ENCODE assay signal across 1 cellular context in genomic region chr1:94118471-94118870, GRCh38.
TF ChIP-seq lines count a peak whose summit lies in the region.

No MANE protein-coding gene starts in this region.

TF ChIP-seq in H1, 55 proteins besides CTCF, POLR2A, EP300 and RAD21 (continued from another document):
- no peak for TF ChIP-seq USF2 (IDR thresholded peaks at IDR 0.05; ENCODE audit: low read length)
- TF ChIP-seq CTBP2 (IDR thresholded peaks at IDR 0.05; ENCODE audit: borderline replicate concordance, insufficient read depth, insufficient read length, low read length): no peak
- TF ChIP-seq NRF1 (IDR thresholded peaks at IDR 0.05; ENCODE audit: low read depth, low read length): no peak
- TF ChIP-seq BRCA1 (IDR thresholded peaks at IDR 0.05; ENCODE audit: low read depth, low read length): no peak
- TF ChIP-seq MAX (IDR thresholded peaks at IDR 0.05): no peak
- TF ChIP-seq CHD7 (IDR thresholded peaks at IDR 0.05; ENCODE audit: insufficient replicate concordance, low read length): no peak
- no peak for TF ChIP-seq RFX5 (IDR thresholded peaks at IDR 0.05; ENCODE audit: borderline replicate concordance, low read depth, low read length)
- no peak for TF ChIP-seq SP2 (IDR thresholded peaks at IDR 0.05; ENCODE audit: low read length)
- TF ChIP-seq KDM4A (IDR thresholded peaks at IDR 0.05; ENCODE audit: low read depth, low read length, severe bottlenecking): no peak
- TF ChIP-seq SUZ12 (IDR thresholded peaks at IDR 0.05; ENCODE audit: low read length): no peak
- TF ChIP-seq ZNF274 (IDR thresholded peaks at IDR 0.05; ENCODE audit: borderline replicate concordance, extremely low read depth, low read length): no peak
- no peak for TF ChIP-seq POLR2AphosphoS5 (IDR thresholded peaks at IDR 0.05; ENCODE audit: low read depth, low read length)
- no peak for TF ChIP-seq E2F6 (IDR thresholded peaks at IDR 0.05)
